Comparison of ENCODE assay signal across 1 cellular context in the genomic region with DNA sequence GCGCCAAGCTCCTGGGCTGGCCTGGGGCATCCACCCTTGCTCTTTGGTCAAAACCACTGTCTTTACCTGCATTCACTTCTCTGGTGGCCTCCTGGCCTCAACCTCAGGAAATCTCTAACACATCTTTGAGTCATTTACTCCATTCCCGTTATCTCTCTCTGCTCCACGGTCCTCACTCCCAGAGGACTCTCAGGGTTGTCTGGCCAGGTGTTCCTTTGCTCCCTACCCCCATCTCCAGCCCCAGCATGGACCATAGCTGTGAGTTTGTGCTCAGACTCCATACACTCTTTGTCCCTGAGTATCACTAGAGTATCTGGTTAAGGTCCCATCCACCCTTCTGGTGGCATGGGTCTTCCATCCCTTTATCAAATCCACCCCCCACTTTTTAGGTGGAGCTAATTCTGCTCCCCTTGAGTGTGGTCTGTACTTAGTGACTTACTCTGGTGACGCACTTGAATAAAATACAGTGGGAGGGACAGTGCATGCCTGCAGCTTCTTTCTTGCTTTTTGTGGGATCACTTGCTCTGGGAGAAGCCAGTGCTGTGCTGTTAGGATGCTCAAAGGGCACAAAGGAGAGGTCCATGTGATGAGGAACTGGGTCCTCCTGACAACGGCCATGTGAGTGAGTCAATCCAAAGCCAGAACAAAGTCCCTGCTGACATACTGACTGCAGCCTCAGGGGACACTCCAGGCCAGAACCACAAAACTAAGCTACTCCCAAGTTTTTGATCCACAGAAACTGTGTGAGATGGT.
TF ChIP-seq lines count a peak whose summit lies in the region.

No MANE protein-coding gene starts in this region.

TF ChIP-seq in HepG2, 621 proteins besides CTCF, POLR2A, EP300 and RAD21:
- TF ChIP-seq, protein P1, sequence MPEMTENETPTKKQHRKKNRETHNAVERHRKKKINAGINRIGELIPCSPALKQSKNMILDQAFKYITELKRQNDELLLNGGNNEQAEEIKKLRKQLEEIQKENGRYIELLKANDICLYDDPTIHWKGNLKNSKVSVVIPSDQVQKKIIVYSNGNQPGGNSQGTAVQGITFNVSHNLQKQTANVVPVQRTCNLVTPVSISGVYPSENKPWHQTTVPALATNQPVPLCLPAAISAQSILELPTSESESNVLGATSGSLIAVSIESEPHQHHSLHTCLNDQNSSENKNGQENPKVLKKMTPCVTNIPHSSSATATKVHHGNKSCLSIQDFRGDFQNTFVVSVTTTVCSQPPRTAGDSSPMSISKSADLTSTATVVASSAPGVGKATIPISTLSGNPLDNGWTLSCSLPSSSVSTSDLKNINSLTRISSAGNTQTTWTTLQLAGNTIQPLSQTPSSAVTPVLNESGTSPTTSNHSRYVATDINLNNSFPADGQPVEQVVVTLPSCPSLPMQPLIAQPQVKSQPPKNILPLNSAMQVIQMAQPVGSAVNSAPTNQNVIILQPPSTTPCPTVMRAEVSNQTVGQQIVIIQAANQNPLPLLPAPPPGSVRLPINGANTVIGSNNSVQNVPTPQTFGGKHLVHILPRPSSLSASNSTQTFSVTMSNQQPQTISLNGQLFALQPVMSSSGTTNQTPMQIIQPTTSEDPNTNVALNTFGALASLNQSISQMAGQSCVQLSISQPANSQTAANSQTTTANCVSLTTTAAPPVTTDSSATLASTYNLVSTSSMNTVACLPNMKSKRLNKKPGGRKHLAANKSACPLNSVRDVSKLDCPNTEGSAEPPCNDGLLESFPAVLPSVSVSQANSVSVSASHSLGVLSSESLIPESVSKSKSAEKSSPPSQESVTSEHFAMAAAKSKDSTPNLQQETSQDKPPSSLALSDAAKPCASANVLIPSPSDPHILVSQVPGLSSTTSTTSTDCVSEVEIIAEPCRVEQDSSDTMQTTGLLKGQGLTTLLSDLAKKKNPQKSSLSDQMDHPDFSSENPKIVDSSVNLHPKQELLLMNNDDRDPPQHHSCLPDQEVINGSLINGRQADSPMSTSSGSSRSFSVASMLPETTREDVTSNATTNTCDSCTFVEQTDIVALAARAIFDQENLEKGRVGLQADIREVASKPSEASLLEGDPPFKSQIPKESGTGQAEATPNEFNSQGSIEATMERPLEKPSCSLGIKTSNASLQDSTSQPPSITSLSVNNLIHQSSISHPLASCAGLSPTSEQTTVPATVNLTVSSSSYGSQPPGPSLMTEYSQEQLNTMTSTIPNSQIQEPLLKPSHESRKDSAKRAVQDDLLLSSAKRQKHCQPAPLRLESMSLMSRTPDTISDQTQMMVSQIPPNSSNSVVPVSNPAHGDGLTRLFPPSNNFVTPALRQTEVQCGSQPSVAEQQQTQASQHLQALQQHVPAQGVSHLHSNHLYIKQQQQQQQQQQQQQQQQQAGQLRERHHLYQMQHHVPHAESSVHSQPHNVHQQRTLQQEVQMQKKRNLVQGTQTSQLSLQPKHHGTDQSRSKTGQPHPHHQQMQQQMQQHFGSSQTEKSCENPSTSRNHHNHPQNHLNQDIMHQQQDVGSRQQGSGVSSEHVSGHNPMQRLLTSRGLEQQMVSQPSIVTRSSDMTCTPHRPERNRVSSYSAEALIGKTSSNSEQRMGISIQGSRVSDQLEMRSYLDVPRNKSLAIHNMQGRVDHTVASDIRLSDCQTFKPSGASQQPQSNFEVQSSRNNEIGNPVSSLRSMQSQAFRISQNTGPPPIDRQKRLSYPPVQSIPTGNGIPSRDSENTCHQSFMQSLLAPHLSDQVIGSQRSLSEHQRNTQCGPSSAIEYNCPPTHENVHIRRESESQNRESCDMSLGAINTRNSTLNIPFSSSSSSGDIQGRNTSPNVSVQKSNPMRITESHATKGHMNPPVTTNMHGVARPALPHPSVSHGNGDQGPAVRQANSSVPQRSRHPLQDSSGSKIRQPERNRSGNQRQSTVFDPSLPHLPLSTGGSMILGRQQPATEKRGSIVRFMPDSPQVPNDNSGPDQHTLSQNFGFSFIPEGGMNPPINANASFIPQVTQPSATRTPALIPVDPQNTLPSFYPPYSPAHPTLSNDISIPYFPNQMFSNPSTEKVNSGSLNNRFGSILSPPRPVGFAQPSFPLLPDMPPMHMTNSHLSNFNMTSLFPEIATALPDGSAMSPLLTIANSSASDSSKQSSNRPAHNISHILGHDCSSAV (CRISPR knock-in tag; IDR thresholded peaks at IDR 0.05; ENCODE audit: borderline replicate concordance), result no peak
- TF ChIP-seq ZNF547 (CRISPR knock-in tag; IDR thresholded peaks at IDR 0.05) (no peak), ZNF260 (CRISPR knock-in tag; IDR thresholded peaks at IDR 0.05; ENCODE audit: borderline replicate concordance, low read depth) (no peak)
